ENCODE assay signal across 8 cellular contexts in the genomic region with DNA sequence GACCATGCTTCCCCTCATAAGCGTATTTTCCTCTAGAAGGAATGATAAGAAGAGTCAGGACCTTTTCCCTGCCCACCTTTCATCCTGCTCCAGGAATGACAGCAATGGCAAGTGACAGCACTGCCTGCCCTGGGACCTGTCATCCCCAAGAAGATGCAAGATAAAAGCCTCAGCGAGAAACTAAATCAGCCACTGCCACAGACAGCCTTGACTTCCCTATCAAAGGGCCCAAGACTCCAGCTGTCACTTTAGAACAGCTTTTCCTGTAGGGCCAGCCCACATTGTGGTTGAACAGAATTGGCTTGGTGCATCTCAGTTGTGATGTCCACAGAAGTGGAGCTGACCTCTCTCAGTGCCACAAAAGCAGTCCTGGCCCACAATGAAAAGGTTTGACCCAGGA. TPM values are rescaled to one million over a fixed set of nuclear protein-coding genes. Genes with fewer than 3 reads are reported as not detected.
DNase-seq lines count a peak whose midpoint lies in the region; ATAC-seq, FAIRE-seq and TF ChIP-seq lines count a peak whose summit lies in the region.

No MANE protein-coding gene starts in this region.

- no peak for TF ChIP-seq CTCF in pancreas (IDR thresholded peaks at IDR 0.05)
- TF ChIP-seq CTCF in body of pancreas (IDR thresholded peaks at IDR 0.05), result no peak

- no peaks in the 10 kb centered on the region for H3K9me3 ChIP-seq in NT2/D1 (ENCODE audit: insufficient read depth, low read length)
- H3K9me3 ChIP-seq in pancreas, result no peaks in the 10 kb centered on the region
- no peaks in the 10 kb centered on the region for H3K9me3 ChIP-seq in body of pancreas

- intact Hi-C loops in pancreas (cut with DNase I), result no loop called here
- intact Hi-C loops in body of pancreas (cut with DNase I), result no loop called here

- peaks cover 42% of the 10 kb centered on the region for H3K36me3 ChIP-seq in NT2/D1 (ENCODE audit: insufficient read depth, insufficient read length, low read length)
- no peaks in the 10 kb centered on the region for H3K36me3 ChIP-seq in pancreas
- no peaks in the 10 kb centered on the region for H3K36me3 ChIP-seq in body of pancreas (replicated peaks in 1 of 2; ENCODE audit: insufficient read depth in 1 of 2, low read depth in 2 of 2)

- peak overlapping the region; percentile 97 to 99 for H3K27ac Mint-ChIP-seq in effector memory CD8-positive, alpha-beta T cell

- no peak for ATAC-seq in effector memory CD8-positive, alpha-beta T cell (replicated peaks)
- ATAC-seq in pancreas, result no peak
- ATAC-seq in GM21619 (IDR thresholded peaks at IDR 0.05; ENCODE audit: unreplicated experiment), result no peak
- ATAC-seq in body of pancreas, result no peak

- DNase-seq in GDM1 (lab: John Stamatoyannopoulos, UW), result peak; percentile 15
- no peak for DNase-seq in NT2/D1 (ENCODE audit: low read depth, low spot score)
- no peak for DNase-seq in effector memory CD8-positive, alpha-beta T cell
- peak in 1 of 6 donors; percentile 12 for DNase-seq in pancreas
- no peak for DNase-seq in AG20443 (ENCODE audit: low spot score)
- DNase-seq in body of pancreas, result no peak
- DNase-seq in NCI-H2171 (lab: John Stamatoyannopoulos, UW), result no peak

- H3K4me3 ChIP-seq in NT2/D1 (ENCODE audit: insufficient read length, low read depth) (peak overlapping the region; percentile 99), pancreas (peak overlapping the region in 3 of 4 donors; percentile 76 to 91 (median 85)), body of pancreas (peak overlapping the region in 1 of 2 donors; percentile 82)

- H3K9me3 Mint-ChIP-seq in effector memory CD8-positive, alpha-beta T cell, result no peaks in the 10 kb centered on the region

- peak overlapping the region; percentile 98 for H3K9ac ChIP-seq in NT2/D1 (ENCODE audit: insufficient read length, low read depth)

- 9 to 21% methylated on average over 2 of the region's 2 CpGs for WGBS in pancreas, 2 donors
- 5 to 13% methylated on average over 2 of the region's 2 CpGs for WGBS in body of pancreas, 2 donors

- FAIRE-seq in pancreas (lab: Jason Lieb, UNC), result no peak

- H3K27me3 Mint-ChIP-seq in effector memory CD8-positive, alpha-beta T cell, result no peaks in the 10 kb centered on the region

- H3K4me1 ChIP-seq in NT2/D1 (ENCODE audit: insufficient read depth, insufficient read length) (peaks cover 15% of the 10 kb centered on the region), pancreas (peaks cover 9 to 20% (median 11%) of the 10 kb centered on the region in 3 donors), body of pancreas (peaks cover 36% of the 10 kb centered on the region)

- no peak for TF ChIP-seq POLR2A in body of pancreas (IDR thresholded peaks at IDR 0.05)

- H3K4me1 Mint-ChIP-seq in effector memory CD8-positive, alpha-beta T cell (ENCODE audit: low read depth in 2 of 2), result peaks cover 36 to 37% of the 10 kb centered on the region in 2 donors

- no peaks in the 10 kb centered on the region for H3K27me3 ChIP-seq in NT2/D1 (ENCODE audit: insufficient read depth, insufficient read length)
- no peaks in the 10 kb centered on the region for H3K27me3 ChIP-seq in pancreas
- H3K27me3 ChIP-seq in body of pancreas, result no peaks in the 10 kb centered on the region

- H3K4me3 Mint-ChIP-seq in effector memory CD8-positive, alpha-beta T cell, result peak overlapping the region; percentile 89 to 97

- no peak overlapping the region for H3K27ac ChIP-seq in pancreas
- H3K27ac ChIP-seq in body of pancreas, result no peak overlapping the region

- H3K36me3 Mint-ChIP-seq in effector memory CD8-positive, alpha-beta T cell (ENCODE audit: insufficient read depth), result peaks cover 29% of the 10 kb centered on the region

RNA-seq across cellular contexts. Expression of a gene that starts 1.1 kb away (rescaled TPM):
- 10 to 100 TPM; 18.6 to 40.8 (median 27.8) TPM for total RNA-seq in pancreas
- 10 to 100 TPM; 12.0 to 18.0 TPM for polyA plus RNA-seq in pancreas
- total RNA-seq in body of pancreas, result 10 to 100 TPM; 15.5 to 32.2 TPM

RNA-seq across cellular contexts. Expression of a gene that starts 30.7 kb away (rescaled TPM):
- total RNA-seq in pancreas (1 to 10 TPM; 2.2 to 5.9 (median 3.6) TPM), body of pancreas (1 to 10 TPM; 3.6 to 9.6 TPM)
- polyA plus RNA-seq in pancreas, result 10 to 100 TPM; 12.5 to 13.2 TPM

RNA-seq across cellular contexts. Expression of a gene that starts 36.5 kb away (rescaled TPM):
- 100 to 1,000 TPM in 2 of 6 donors, 10 to 100 TPM in 4; 36.8 to 161 (median 50.8) TPM for total RNA-seq in pancreas
- polyA plus RNA-seq in pancreas, result 100 to 1,000 TPM; 102 to 126 TPM
- 100 to 1,000 TPM; 162 to 171 TPM for total RNA-seq in body of pancreas
